In the genomic region with DNA sequence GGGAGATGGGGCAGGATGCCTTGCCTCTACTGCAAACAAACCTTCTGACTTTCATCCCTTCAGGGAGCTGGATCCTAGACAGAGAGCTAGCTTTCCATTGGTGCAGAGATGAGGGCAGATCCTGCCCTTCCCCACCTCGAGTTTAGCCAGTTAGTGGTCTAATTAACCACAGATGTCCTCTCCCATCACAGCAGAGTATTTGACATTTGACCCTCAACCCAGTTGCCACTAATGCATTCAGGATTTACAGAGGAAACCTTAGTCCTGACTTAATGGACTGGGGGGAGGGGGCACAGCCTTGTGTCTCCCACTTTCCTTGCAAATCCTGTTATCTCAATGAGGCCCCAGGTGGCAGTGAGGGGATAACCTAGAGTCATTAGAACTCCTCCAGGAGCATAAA, we compare ENCODE assay signal across 23 cellular contexts. TPM values are rescaled to one million over a fixed set of nuclear protein-coding genes. Genes with fewer than 3 reads are reported as not detected.
DNase-seq lines count a peak whose midpoint lies in the region; ATAC-seq, FAIRE-seq and TF ChIP-seq lines count a peak whose summit lies in the region.
"Had no signal": no experiment of that assay in that cellular context is flagged by ENCODE, and none has a peak within 500 bp of the region (broad histone marks: within the 10 kb centered on the region; RNA-seq: fewer than 3 reads in every experiment).

No MANE protein-coding gene starts in this region.

- no peaks in the 10 kb centered on the region for H3K9me3 Mint-ChIP-seq in astrocyte (ENCODE audit: unreplicated experiment)
- no peaks in the 10 kb centered on the region for H3K9me3 Mint-ChIP-seq in stimulated activated naive CD8-positive, alpha-beta T cell treated with anti-CD3 and anti-CD28 coated beads, Interleukin-15, amount 100 ng/mL, for 72 hours
- H3K9me3 Mint-ChIP-seq: naive thymus-derived CD4-positive, alpha-beta T cell had no signal

- no peak for ATAC-seq in stimulated activated naive CD8-positive, alpha-beta T cell treated with anti-CD3 and anti-CD28 coated beads, Interleukin-15, amount 100 ng/mL, for 72 hours
- ATAC-seq: heart right ventricle; left lobe of liver; naive thymus-derived CD4-positive, alpha-beta T cell; PC-3; right cardiac atrium; stimulated activated naive CD8-positive, alpha-beta T cell treated with anti-CD3 and anti-CD28 coated beads, Interleukin-15, Interleukin-2, amounts not matched to agents 100 U/mL and 50 U/mL, for 24 hours had no signal

- no peak overlapping the region for H3K4me3 ChIP-seq in astrocyte (ENCODE audit: insufficient read depth, low read depth, low read length)
- H3K4me3 ChIP-seq: heart right ventricle had no signal

- peaks cover 16% of the 10 kb centered on the region for H3K36me3 ChIP-seq in astrocyte (ENCODE audit: insufficient read depth, low read length)

- no peak overlapping the region for H3K27ac Mint-ChIP-seq in astrocyte (ENCODE audit: unreplicated experiment)
- peak overlapping the region in 1 of 2 donors; percentile 55 for H3K27ac Mint-ChIP-seq in stimulated activated naive CD8-positive, alpha-beta T cell treated with anti-CD3 and anti-CD28 coated beads, Interleukin-15, amount 100 ng/mL, for 72 hours

- no peak overlapping the region for H3K4me2 ChIP-seq in astrocyte (ENCODE audit: low read length)

- H3K4me1 Mint-ChIP-seq in astrocyte (ENCODE audit: low read depth, unreplicated experiment), result peaks cover 10% of the 10 kb centered on the region
- peaks cover 14% of the 10 kb centered on the region for H3K4me1 Mint-ChIP-seq in stimulated activated naive CD8-positive, alpha-beta T cell treated with anti-CD3 and anti-CD28 coated beads, Interleukin-15, amount 100 ng/mL, for 72 hours

- no peak for TF ChIP-seq CTCF in AG09319 (IDR thresholded peaks at IDR 0.05; ENCODE audit: low read depth, low read length)
- no peak for TF ChIP-seq CTCF in astrocyte (IDR thresholded peaks at IDR 0.05; ENCODE audit: insufficient read depth, low read depth, low read length)

- no peaks in the 10 kb centered on the region for H3K27me3 Mint-ChIP-seq in astrocyte (ENCODE audit: low read depth, unreplicated experiment)
- no peaks in the 10 kb centered on the region for H3K27me3 Mint-ChIP-seq in stimulated activated naive CD8-positive, alpha-beta T cell treated with anti-CD3 and anti-CD28 coated beads, Interleukin-15, amount 100 ng/mL, for 72 hours
- H3K27me3 Mint-ChIP-seq: naive thymus-derived CD4-positive, alpha-beta T cell had no signal

- H3K4me1 ChIP-seq in astrocyte (ENCODE audit: insufficient read depth, low read length), result peaks cover 15% of the 10 kb centered on the region

- H3K4me3 Mint-ChIP-seq in astrocyte (ENCODE audit: unreplicated experiment), result peak overlapping the region; percentile 57
- H3K4me3 Mint-ChIP-seq in stimulated activated naive CD8-positive, alpha-beta T cell treated with anti-CD3 and anti-CD28 coated beads, Interleukin-15, amount 100 ng/mL, for 72 hours, result no peak overlapping the region

- H3K9ac ChIP-seq in astrocyte (ENCODE audit: low read length), result no peak overlapping the region

- FAIRE-seq in astrocyte (lab: Jason Lieb, UNC), result no peak
- no peak for FAIRE-seq in RCC 7860 (lab: Jason Lieb, UNC)
- FAIRE-seq: bronchial epithelial cell, endometrium, G401.6 had no signal

- peaks cover 72% of the 10 kb centered on the region for H4K20me1 ChIP-seq in astrocyte (ENCODE audit: insufficient read depth, low read length)

- peaks cover 68% of the 10 kb centered on the region for H3K79me2 ChIP-seq in astrocyte (ENCODE audit: insufficient read depth, low read length)

- H3K27ac ChIP-seq in astrocyte (ENCODE audit: low read depth, low read length), result no peak overlapping the region

- peaks cover 17% of the 10 kb centered on the region for H3K36me3 Mint-ChIP-seq in astrocyte (ENCODE audit: low read depth, unreplicated experiment)

- H3K27me3 ChIP-seq in astrocyte (ENCODE audit: insufficient read depth, low read length), result no peaks in the 10 kb centered on the region
- H3K27me3 ChIP-seq: heart right ventricle had no signal

- no peak overlapping the region for H2AFZ ChIP-seq in astrocyte (ENCODE audit: low read depth, low read length)

- no peaks in the 10 kb centered on the region for H3K9me3 ChIP-seq in astrocyte (ENCODE audit: insufficient read depth, low read depth, low read length)
- H3K9me3 ChIP-seq: heart right ventricle had no signal

- peak; percentile 40 for DNase-seq in AG09319 (ENCODE audit: extremely low read depth, low read depth)
- DNase-seq in M059J (ENCODE audit: low read depth), result peak; percentile 34
- DNase-seq in astrocyte (ENCODE audit: low read depth), result no peak
- peak; percentile 41 for DNase-seq in left kidney (ENCODE audit: low read depth, low spot score)
- DNase-seq in stimulated activated naive CD4-positive, alpha-beta T cell (lab: John Stamatoyannopoulos, UW), result no peak
- no peak for DNase-seq in D341Med (ENCODE audit: low spot score)
- DNase-seq in RCC 7860 (ENCODE audit: low spot score), result no peak
- DNase-seq in stimulated activated naive CD8-positive, alpha-beta T cell treated with anti-CD3 and anti-CD28 coated beads, Interleukin-15, amount 100 ng/mL, for 72 hours, result no peak
- DNase-seq: activated CD4-positive, CD25-positive, alpha-beta regulatory T cell; activated CD8-positive, alpha-beta memory T cell treated with anti-CD3 and anti-CD28 coated beads, Interleukin-2, amount 50 U/mL, for 4 hours; activated naive CD4-positive, alpha-beta T cell treated with anti-CD3 and anti-CD28 coated beads, Interleukin-2, amount 50 U/mL, for 16 hours; heart right ventricle; KBM-7; naive thymus-derived CD4-positive, alpha-beta T cell; NCI-H1105 treated with DMSO at 0.1 percent for 48 hours; PC-3; right cardiac atrium; stimulated activated naive CD8-positive, alpha-beta T cell treated with anti-CD3 and anti-CD28 coated beads, Interleukin-15, Interleukin-2, amounts not matched to agents 100 U/mL and 50 U/mL, for 24 hours; SW 1271 had no signal

RNA-seq across cellular contexts. Expression of gene PIP4K2B, which starts 10.2 kb away (rescaled TPM):
- total RNA-seq in M059J (2014; rRNA removed; shearing (Covaris generic)), result 41.6 and 45.4 TPM in 2 replicates
- total RNA-seq in astrocyte, result 54.4 and 58.2 TPM in 2 replicates

RNA-seq across cellular contexts. Expression of gene CWC25, which starts 35.9 kb away (rescaled TPM):
- total RNA-seq in M059J (2014; rRNA removed; shearing (Covaris generic)), result 7.8 and 8.9 TPM in 2 replicates
- 12.4 and 13.7 TPM in 2 replicates for total RNA-seq in astrocyte

RNA-seq across cellular contexts. Expression of gene PSMB3, which starts 36.6 kb away (rescaled TPM):
- total RNA-seq in M059J (2014; rRNA removed; shearing (Covaris generic)), result 410 and 440 TPM in 2 replicates
- total RNA-seq in astrocyte, result 166 and 191 TPM in 2 replicates

RNA-seq across cellular contexts. Expression of gene PCGF2, which starts 41.0 kb away (rescaled TPM):
- 3.2 and 5.0 TPM in 2 replicates for total RNA-seq in M059J (2014; rRNA removed; shearing (Covaris generic))
- total RNA-seq in astrocyte, result 68.2 and 73.7 TPM in 2 replicates

RNA-seq across cellular contexts. Expression of gene CISD3, which starts 59.0 kb away (rescaled TPM):
- total RNA-seq in M059J (2014; rRNA removed; shearing (Covaris generic)), result 4.7 and 5.9 TPM in 2 replicates
- total RNA-seq in astrocyte, result 12.0 and 13.1 TPM in 2 replicates

Comparison
In these comparisons a context has a peak if more than half of its experiments do, and no peak if none do; other contexts are left out.
1. DNase-seq: peak in AG09319 (single experiment), M059J (single experiment) and left kidney (single experiment); none in astrocyte (single experiment), stimulated activated naive CD4-positive, alpha-beta T cell (0 of 6), D341Med (single experiment), RCC 7860 (single experiment) and stimulated activated naive CD8-positive, alpha-beta T cell treated with anti-CD3 and anti-CD28 coated beads, Interleukin-15, amount 100 ng/mL, for 72 hours (0 of 2).